ENCODE assay signal across 8 cellular contexts in the genomic region with DNA sequence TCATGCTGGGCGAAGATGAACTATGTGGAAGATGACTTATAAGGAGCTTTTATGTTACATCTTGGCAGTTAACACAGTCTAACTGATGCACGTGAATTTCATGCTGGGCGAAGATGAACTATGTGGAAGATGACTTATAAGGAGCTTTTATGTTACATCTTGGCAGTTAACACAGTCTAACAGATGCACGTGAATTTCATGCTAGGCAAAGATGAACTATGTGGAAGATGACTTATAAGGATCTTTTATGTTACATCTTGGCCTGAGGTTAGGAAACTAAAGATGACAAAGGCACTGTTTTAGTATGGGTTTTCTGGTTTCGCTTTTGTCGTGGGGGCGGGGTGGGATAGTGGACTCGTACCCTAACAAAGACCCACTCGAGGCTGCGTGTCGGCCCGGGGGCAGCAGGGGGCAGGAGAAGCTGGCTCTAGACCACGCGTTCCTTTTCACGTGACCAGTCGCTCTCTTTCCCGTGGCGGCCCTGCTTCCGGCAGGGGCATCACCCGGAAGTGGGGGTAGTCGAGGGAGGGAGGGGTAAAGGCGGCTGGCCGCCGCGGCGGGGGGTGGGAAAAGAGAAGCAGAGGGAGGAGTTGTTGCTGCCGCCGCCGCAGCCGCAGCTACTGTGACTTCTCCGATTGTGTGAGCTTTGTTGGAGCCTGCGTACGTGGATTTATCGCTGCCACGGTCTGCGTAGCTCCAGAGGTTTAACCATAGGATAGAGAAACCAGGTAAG. TPM values are rescaled to one million over a fixed set of nuclear protein-coding genes. Genes with fewer than 3 reads are reported as not detected.
A peak's percentile ranks its signal among the peaks of the same experiment; 100 is the strongest.
DNase-seq lines count a peak whose midpoint lies in the region; ATAC-seq and TF ChIP-seq lines count a peak whose summit lies in the region.

A gene (plus strand): TSS at position 586 of the 733 bp plus-strand sequence. CDS start 60,949 bp downstream, outside the sequence.

- no peaks in the 10 kb centered on the region for H4K20me1 ChIP-seq in SU-DHL-6 (ENCODE audit: low read depth, low read length)

- H3K27ac ChIP-seq in SU-DHL-6 (ENCODE audit: low read depth, low read length) (peak within 1 kb of the TSS; percentile 57), upper lobe of right lung (peak within 1 kb of the TSS; percentile 82)

- DNase-seq in NCI-H128 (lab: John Stamatoyannopoulos, UW; ENCODE audit: unreplicated experiment) (peak; percentile 43), left cardiac atrium (peak; percentile 91), posterior vena cava (ENCODE audit: low spot score) (peak; percentile 96), upper lobe of right lung (peak; percentile 95)
- peak; percentile 86 for DNase-seq in activated naive CD8-positive, alpha-beta T cell treated with anti-CD3 and anti-CD28 coated beads, Interleukin-2, amount 50 U/mL, for 24 hours

- TF ChIP-seq CTCF in GM12875 (IDR thresholded peaks at IDR 0.05; ENCODE audit: borderline replicate concordance, insufficient read depth, low read depth, low read length), result peak; percentile 65
- peak; percentile 32 for TF ChIP-seq CTCF in SU-DHL-6 (IDR thresholded peaks at IDR 0.05; ENCODE audit: insufficient read depth, low read length, poor library complexity, severe bottlenecking)
- peak; percentile 54 for TF ChIP-seq CTCF in upper lobe of right lung (IDR thresholded peaks at IDR 0.05)

- H3K27me3 Mint-ChIP-seq in activated naive CD8-positive, alpha-beta T cell treated with anti-CD3 and anti-CD28 coated beads, Interleukin-2, amount 50 U/mL, for 24 hours, result no peaks in the 10 kb centered on the region

- peaks cover 17% of the 10 kb centered on the region for H3K4me1 Mint-ChIP-seq in activated naive CD8-positive, alpha-beta T cell treated with anti-CD3 and anti-CD28 coated beads, Interleukin-2, amount 50 U/mL, for 24 hours

- peak within 1 kb of the TSS; percentile 65 for H3K4me3 ChIP-seq in GM12875 (ENCODE audit: low read depth, low read length)
- peak within 1 kb of the TSS; percentile 77 for H3K4me3 ChIP-seq in SU-DHL-6 (ENCODE audit: insufficient read depth, low read length, poor library complexity, severe bottlenecking)
- H3K4me3 ChIP-seq in upper lobe of right lung, result peak within 1 kb of the TSS; percentile 60

- peaks cover 2% of the 10 kb centered on the region for H3K36me3 Mint-ChIP-seq in activated naive CD8-positive, alpha-beta T cell treated with anti-CD3 and anti-CD28 coated beads, Interleukin-2, amount 50 U/mL, for 24 hours (ENCODE audit: low read depth)

- ATAC-seq in HG02763 (IDR thresholded peaks at IDR 0.05; ENCODE audit: unreplicated experiment), result peak; percentile 95
- ATAC-seq in activated naive CD8-positive, alpha-beta T cell treated with anti-CD3 and anti-CD28 coated beads, Interleukin-2, amount 50 U/mL, for 24 hours, result peak; percentile 96
- ATAC-seq in left cardiac atrium, result peak; percentile 99
- peak; percentile 100 for ATAC-seq in upper lobe of right lung

- intact Hi-C loops in left cardiac atrium (cut with DNase I), result loop anchor here in 1 of 2 donors (10.0 kb wide), 1 partner anchor 115 kb away; no protein-coding TSS in a partner anchor
- intact Hi-C loops in posterior vena cava (cut with DNase I), result no loop called here
- intact Hi-C loops in upper lobe of right lung (cut with DNase I), result no loop called here

- peaks cover 14% of the 10 kb centered on the region; the same call in 1 of the 2 replicates for H3K79me2 ChIP-seq in SU-DHL-6 (ENCODE audit: insufficient read depth, low read length)

- peak within 1 kb of the TSS; percentile 91 for H3K4me3 Mint-ChIP-seq in activated naive CD8-positive, alpha-beta T cell treated with anti-CD3 and anti-CD28 coated beads, Interleukin-2, amount 50 U/mL, for 24 hours

- no peaks in the 10 kb centered on the region for H3K4me1 ChIP-seq in upper lobe of right lung

- H2AFZ ChIP-seq in SU-DHL-6 (ENCODE audit: low read depth, low read length, severe bottlenecking), result peak within 1 kb of the TSS; percentile 84

- H3K27ac Mint-ChIP-seq in activated naive CD8-positive, alpha-beta T cell treated with anti-CD3 and anti-CD28 coated beads, Interleukin-2, amount 50 U/mL, for 24 hours, result peak within 1 kb of the TSS; percentile 91

- peak within 1 kb of the TSS; percentile 80 for H3K4me2 ChIP-seq in SU-DHL-6 (ENCODE audit: low read depth, low read length, poor library complexity, severe bottlenecking)

- H3K9me3 ChIP-seq in SU-DHL-6 (ENCODE audit: insufficient read depth, low read length), result no peaks in the 10 kb centered on the region
- H3K9me3 ChIP-seq in upper lobe of right lung, result no peaks in the 10 kb centered on the region

- H3K9me2 ChIP-seq in SU-DHL-6 (replicated peaks; ENCODE audit: insufficient read depth, low read length), result no peaks in the 10 kb centered on the region

- peaks cover 12% of the 10 kb centered on the region; the same call in 1 of the 2 replicates for H3F3A ChIP-seq in SU-DHL-6 (ENCODE audit: insufficient read depth)

- H3K36me3 ChIP-seq in SU-DHL-6 (ENCODE audit: low read length), result no peaks in the 10 kb centered on the region
- H3K36me3 ChIP-seq in upper lobe of right lung, result no peaks in the 10 kb centered on the region

- H3K9me3 Mint-ChIP-seq in activated naive CD8-positive, alpha-beta T cell treated with anti-CD3 and anti-CD28 coated beads, Interleukin-2, amount 50 U/mL, for 24 hours, result no peaks in the 10 kb centered on the region

- no peaks in the 10 kb centered on the region for H3K27me3 ChIP-seq in SU-DHL-6 (ENCODE audit: low read length)
- no peaks in the 10 kb centered on the region for H3K27me3 ChIP-seq in upper lobe of right lung

- H3K9ac ChIP-seq in SU-DHL-6 (ENCODE audit: low read length), result peak within 1 kb of the TSS; percentile 70

RNA-seq across cellular contexts. Expression of the gene that starts here (rescaled TPM):
- 1 to 10 TPM; 6.9 to 8.6 TPM for total RNA-seq in left cardiac atrium
- total RNA-seq in posterior vena cava, result 10 to 100 TPM; 10.8 to 11.9 TPM
- total RNA-seq in upper lobe of right lung, result 16.4 TPM

Comparison
In these comparisons a context has a peak if more than half of its experiments do, and no peak if none do; other contexts are left out.
1. Peak in every context shown above with its lines: DNase-seq, ATAC-seq, H3K4me3 ChIP-seq and H3K27ac ChIP-seq.
2. DNase-seq: peak in every context shown above with its lines; median percentile 96 in posterior vena cava; 95 in upper lobe of right lung; 91 in left cardiac atrium; 86 in activated naive CD8-positive, alpha-beta T cell treated with anti-CD3 and anti-CD28 coated beads, Interleukin-2, amount 50 U/mL, for 24 hours; 43 in NCI-H128.